In the genomic region with DNA sequence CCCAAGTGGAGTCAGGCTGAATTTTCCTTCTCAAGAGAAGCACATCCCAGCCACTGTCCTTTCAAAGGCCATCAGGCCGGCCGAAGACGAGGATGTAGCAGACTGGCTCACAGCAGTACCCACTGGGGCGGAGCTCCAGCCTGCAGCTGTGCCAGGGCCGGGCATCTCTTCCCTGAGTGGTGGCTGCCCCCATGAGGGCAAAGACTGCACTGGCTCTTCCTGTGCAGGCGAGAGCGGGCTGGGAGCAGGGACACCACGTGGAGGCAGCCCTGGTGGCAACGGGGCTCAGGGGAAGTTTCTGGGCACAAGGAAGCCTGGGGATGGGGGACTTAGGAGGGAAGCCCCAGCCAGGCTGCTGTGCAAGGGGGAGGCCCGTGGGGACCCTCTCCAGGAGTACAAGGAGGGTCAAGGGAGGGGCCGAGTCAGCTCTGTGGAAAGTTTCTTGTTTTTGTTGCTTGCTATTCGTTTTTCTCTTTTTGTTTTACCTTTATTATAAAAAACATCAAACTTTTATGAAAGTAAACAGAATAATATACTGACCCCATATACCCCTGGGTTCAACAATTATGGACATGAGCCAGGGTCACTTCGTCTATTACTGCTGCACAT, we compare ENCODE assay signal across 8 cellular contexts.
DNase-seq lines count a peak whose midpoint lies in the region; ATAC-seq lines count a peak whose summit lies in the region.

No MANE protein-coding gene starts in this region.

- DNase-seq in activated CD8-positive, alpha-beta memory T cell treated with anti-CD3 and anti-CD28 coated beads, Interleukin-2, amount 10 ng/mL, durations not matched to agents 7 days and 5 days: peak; percentile 57
- DNase-seq in activated CD8-positive, alpha-beta memory T cell treated with anti-CD3 and anti-CD28 coated beads for 24 hours: no peak
- peak; percentile 73 for DNase-seq in NCI-H1092 treated with DMSO at 0.1 percent for 48 hours (lab: John Stamatoyannopoulos, UW)
- DNase-seq in SK-MEL-5 (ENCODE audit: low read depth, low spot score): peak; percentile 87
- peak in 58 of 61 donors; percentile 3 to 83 (median 52) for DNase-seq in caudate nucleus (lab: John Stamatoyannopoulos, UW)
- peak; percentile 87 for DNase-seq in kidney tubule cell (ENCODE audit: low spot score)
- peak; percentile 63 for DNase-seq in stimulated activated CD4-positive, alpha-beta T cell treated with anti-CD3 and anti-CD28 coated beads, Interleukin-1b, Interleukin-23, amount 100 ng/mL, for 48 hours

- H3K36me3 Mint-ChIP-seq in activated CD8-positive, alpha-beta memory T cell treated with anti-CD3 and anti-CD28 coated beads, Interleukin-2, amount 10 ng/mL, durations not matched to agents 7 days and 5 days: no peaks in the 10 kb centered on the region

- H3K9me3 Mint-ChIP-seq in activated CD8-positive, alpha-beta memory T cell treated with anti-CD3 and anti-CD28 coated beads, Interleukin-2, amount 10 ng/mL, durations not matched to agents 7 days and 5 days (ENCODE audit: low read depth): no peaks in the 10 kb centered on the region

- peaks cover 18% of the 10 kb centered on the region for H3K27me3 Mint-ChIP-seq in activated CD8-positive, alpha-beta memory T cell treated with anti-CD3 and anti-CD28 coated beads, Interleukin-2, amount 10 ng/mL, durations not matched to agents 7 days and 5 days

- H3K4me3 Mint-ChIP-seq in activated CD8-positive, alpha-beta memory T cell treated with anti-CD3 and anti-CD28 coated beads, Interleukin-2, amount 10 ng/mL, durations not matched to agents 7 days and 5 days: no peak overlapping the region

- peak; percentile 79 for ATAC-seq in activated CD8-positive, alpha-beta memory T cell treated with anti-CD3 and anti-CD28 coated beads, Interleukin-2, amount 10 ng/mL, durations not matched to agents 7 days and 5 days
- ATAC-seq in HG03045 (IDR thresholded peaks at IDR 0.05; ENCODE audit: unreplicated experiment): no peak

- peaks cover 9% of the 10 kb centered on the region for H3K4me1 Mint-ChIP-seq in activated CD8-positive, alpha-beta memory T cell treated with anti-CD3 and anti-CD28 coated beads, Interleukin-2, amount 10 ng/mL, durations not matched to agents 7 days and 5 days

- in situ Hi-C loops in SK-MEL-5 (cut with HindIII; ENCODE audit: low pct_unique_long_range_greater_than_20kb, low sequenced_read_pairs): no loop called here

- H3K27ac Mint-ChIP-seq in activated CD8-positive, alpha-beta memory T cell treated with anti-CD3 and anti-CD28 coated beads, Interleukin-2, amount 10 ng/mL, durations not matched to agents 7 days and 5 days: no peak overlapping the region

- H3K27ac ChIP-seq in caudate nucleus (ENCODE audit: low read depth, low read length): no peak overlapping the region

- CTCF ChIA-PET in activated CD8-positive, alpha-beta memory T cell treated with anti-CD3 and anti-CD28 coated beads, Interleukin-2, amount 10 ng/mL, durations not matched to agents 7 days and 5 days (lab: Charles Lee): interaction anchor here (0.6 to 1.4 kb wide), 5 partner anchors 10 to 616 kb away, joined by 3 to 7 read pairs (median 5); no protein-coding TSS in a partner anchor
